In the genomic region with DNA sequence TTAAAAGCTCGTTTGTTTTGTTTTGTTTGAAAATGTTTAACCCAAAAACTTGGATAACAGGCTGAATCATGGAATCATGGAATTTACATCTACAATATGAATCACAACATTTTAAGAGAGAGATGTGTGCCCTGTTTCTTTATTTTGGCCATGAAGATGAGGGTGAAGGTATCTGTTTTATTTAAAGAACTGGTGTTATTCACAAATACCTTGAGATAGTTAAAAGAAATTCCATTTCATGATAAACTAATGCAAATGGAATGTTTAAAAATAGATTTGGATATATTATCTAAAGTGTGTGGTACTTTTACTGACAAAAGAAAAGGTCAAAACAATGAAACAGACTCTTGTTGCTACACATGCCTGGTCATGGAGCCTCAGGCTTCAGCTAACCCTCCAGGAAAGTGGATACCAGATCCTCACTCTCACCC, we compare ENCODE assay signal across 19 cellular contexts.
DNase-seq lines count a peak whose midpoint lies in the region; ATAC-seq and TF ChIP-seq lines count a peak whose summit lies in the region.
"Had no signal": no experiment of that assay in that cellular context is flagged by ENCODE, and none has a peak within 500 bp of the region (broad histone marks: within the 10 kb centered on the region; RNA-seq: fewer than 3 reads in every experiment).

No MANE protein-coding gene starts in this region.

- intact Hi-C loops in Caco-2 (cut with micrococcal nuclease; ENCODE audit: unreplicated experiment): no loop called here

- no peaks in the 10 kb centered on the region for H3K36me3 Mint-ChIP-seq in naive thymus-derived CD8-positive, alpha-beta T cell
- H3K36me3 Mint-ChIP-seq in Caco-2 (ENCODE audit: insufficient read depth, unreplicated experiment): no peaks in the 10 kb centered on the region
- H3K36me3 Mint-ChIP-seq: activated CD4-positive, alpha-beta memory T cell treated with anti-CD3 and anti-CD28 coated beads for 36 hours; CD14-positive monocyte; naive thymus-derived CD4-positive, alpha-beta T cell had no signal

- no peak overlapping the region for H3K4me3 Mint-ChIP-seq in naive thymus-derived CD8-positive, alpha-beta T cell
- no peak overlapping the region for H3K4me3 Mint-ChIP-seq in Caco-2 (ENCODE audit: unreplicated experiment)
- H3K4me3 Mint-ChIP-seq: activated CD4-positive, alpha-beta memory T cell treated with anti-CD3 and anti-CD28 coated beads for 36 hours; CD14-positive monocyte; naive thymus-derived CD4-positive, alpha-beta T cell had no signal

- DNase-seq in AG20443 (ENCODE audit: low spot score) (peak; percentile 60), LHCN-M2 (ENCODE audit: low read depth) (peak; percentile 12), choroid plexus epithelial cell (ENCODE audit: low read depth) (peak; percentile 44), kidney tubule cell (ENCODE audit: low spot score) (peak; percentile 51), cerebellum (ENCODE audit: low spot score) (no peak), Caco-2 (no peak)
- no peak for DNase-seq in naive thymus-derived CD8-positive, alpha-beta T cell
- DNase-seq: activated CD4-positive, alpha-beta memory T cell treated with anti-CD3 and anti-CD28 coated beads for 36 hours; activated T-cell treated with anti-CD3 and anti-CD28 coated beads, Interleukin-2, amount 50 U/mL, for 48 hours; adrenal gland; DMS79 treated with DMSO at 0.1 percent for 48 hours; MM.1S; naive thymus-derived CD4-positive, alpha-beta T cell; NCI-H2029; NCI-H526 treated with DMSO at 0.1 percent for 48 hours; OCI-M1 had no signal

- no peak for ATAC-seq in naive thymus-derived CD8-positive, alpha-beta T cell
- ATAC-seq in HG02642 (IDR thresholded peaks at IDR 0.05; ENCODE audit: poor library complexity, unreplicated experiment): no peak
- ATAC-seq: naive thymus-derived CD4-positive, alpha-beta T cell had no signal

- no peak overlapping the region for H3K27ac Mint-ChIP-seq in naive thymus-derived CD8-positive, alpha-beta T cell
- H3K27ac Mint-ChIP-seq in Caco-2 (ENCODE audit: unreplicated experiment): no peak overlapping the region
- H3K27ac Mint-ChIP-seq: activated CD4-positive, alpha-beta memory T cell treated with anti-CD3 and anti-CD28 coated beads for 36 hours; CD14-positive monocyte; naive thymus-derived CD4-positive, alpha-beta T cell had no signal

- H3K27me3 Mint-ChIP-seq in naive thymus-derived CD8-positive, alpha-beta T cell: no peaks in the 10 kb centered on the region
- H3K27me3 Mint-ChIP-seq in Caco-2 (ENCODE audit: insufficient read depth, unreplicated experiment): peaks cover 6% of the 10 kb centered on the region
- H3K27me3 Mint-ChIP-seq: activated CD4-positive, alpha-beta memory T cell treated with anti-CD3 and anti-CD28 coated beads for 36 hours had no signal

- H3K36me3 ChIP-seq in Caco-2 (ENCODE audit: control insufficient read depth, insufficient read depth, low read length): no peaks in the 10 kb centered on the region
- H3K36me3 ChIP-seq: adrenal gland had no signal

- H3K27me3 ChIP-seq in Caco-2 (replicated peaks; ENCODE audit: control insufficient read depth, insufficient read depth, low read length): peaks cover 2% of the 10 kb centered on the region; the same call in 1 of the 2 replicates
- H3K27me3 ChIP-seq: adrenal gland had no signal

- CTCF ChIA-PET in Caco-2 (lab: Charles Lee): no interaction called here

- TF ChIP-seq CTCF in choroid plexus epithelial cell (conservative IDR thresholded peaks at IDR 0.05; ENCODE audit: low read depth, low read length) (no peak), Caco-2 (IDR thresholded peaks at IDR 0.05; ENCODE audit: insufficient read depth in 1 of 2, low read depth in 1 of 2, low read length in 1 of 2, severe bottlenecking in 1 of 2, unreplicated experiment in 1 of 2) (no peak)

- peaks cover 0 to 2% (median 0%) of the 10 kb centered on the region in 4 donors for H3K4me1 Mint-ChIP-seq in naive thymus-derived CD8-positive, alpha-beta T cell
- no peaks in the 10 kb centered on the region for H3K4me1 Mint-ChIP-seq in Caco-2 (ENCODE audit: low read depth, unreplicated experiment)
- H3K4me1 Mint-ChIP-seq: CD14-positive monocyte had no signal

- no peaks in the 10 kb centered on the region for H3K4me1 ChIP-seq in Caco-2
- H3K4me1 ChIP-seq: adrenal gland had no signal

- H3K4me3 ChIP-seq in choroid plexus epithelial cell (ENCODE audit: low read depth, low read length): no peak overlapping the region
- H3K4me3 ChIP-seq in Caco-2 (ENCODE audit: low read depth, low read length): no peak overlapping the region
- H3K4me3 ChIP-seq: adrenal gland, coronary artery had no signal

- POLR2A ChIA-PET in naive thymus-derived CD8-positive, alpha-beta T cell (lab: Charles Lee): interaction anchor here (0.8 kb wide), 1 partner anchor 9 kb away, joined by 3 read pairs; no protein-coding TSS in a partner anchor
- POLR2A ChIA-PET in Caco-2 (lab: Charles Lee): no interaction called here

- BruUV-seq in Caco-2 (replicated peaks; lab: Mats Ljungman, UMichigan): no TSS peak

- H3K9me3 ChIP-seq in Caco-2: no peaks in the 10 kb centered on the region
- H3K9me3 ChIP-seq: adrenal gland had no signal

- peaks cover 0 to 11% (median 0%) of the 10 kb centered on the region in 9 donors for H3K9me3 Mint-ChIP-seq in naive thymus-derived CD8-positive, alpha-beta T cell
- H3K9me3 Mint-ChIP-seq in Caco-2 (ENCODE audit: unreplicated experiment): no peaks in the 10 kb centered on the region
- H3K9me3 Mint-ChIP-seq: activated CD4-positive, alpha-beta memory T cell treated with anti-CD3 and anti-CD28 coated beads for 36 hours; CD14-positive monocyte had no signal

Comparison
In these comparisons a context has a peak if more than half of its experiments do, and no peak if none do; other contexts are left out.
1. DNase-seq: peak in AG20443 (single experiment), LHCN-M2 (single experiment), choroid plexus epithelial cell (single experiment) and kidney tubule cell (single experiment); none in naive thymus-derived CD8-positive, alpha-beta T cell (0 of 10), cerebellum (single experiment) and Caco-2 (0 of 2).